In the genomic region with DNA sequence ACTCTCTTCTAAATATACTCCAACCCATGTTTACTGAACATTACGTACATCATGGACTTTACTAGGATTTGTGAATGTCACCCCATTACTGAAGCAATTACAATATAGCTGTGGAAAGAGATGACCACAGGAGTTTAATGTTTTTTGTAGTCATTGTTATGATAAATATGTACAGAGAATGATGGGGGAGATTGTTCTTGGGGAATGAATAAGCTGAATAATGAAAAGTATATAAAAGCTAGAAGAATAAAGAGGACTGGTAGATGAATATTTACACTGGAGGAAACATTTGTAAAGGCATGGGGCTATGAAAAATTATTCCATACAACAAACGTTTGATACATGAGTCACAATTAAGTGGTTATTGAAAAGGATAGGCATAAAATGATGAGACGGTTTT, we compare ENCODE assay signal across 28 cellular contexts.
"Had no signal": no experiment of that assay in that cellular context is flagged by ENCODE, and none has a peak within 500 bp of the region (broad histone marks: within the 10 kb centered on the region; RNA-seq: fewer than 3 reads in every experiment).

No MANE protein-coding gene starts in this region.

- H3K9me3 ChIP-seq: stomach, suprapubic skin, testis, thoracic aorta, thyroid gland, tibial artery, tibial nerve, transverse colon, upper lobe of left lung, upper lobe of right lung, uterus, vagina had no signal

- H3K27ac ChIP-seq: stomach, suprapubic skin, testis, thoracic aorta, thyroid gland, tibial artery, tibial nerve, transverse colon, upper lobe of left lung, upper lobe of right lung, uterus, vagina had no signal

- H3K27me3 ChIP-seq: stomach, suprapubic skin, testis, thyroid gland, tibial artery, tibial nerve, transverse colon, upper lobe of left lung, upper lobe of right lung, uterus, vagina had no signal

- DNase-seq: stimulated activated CD4-positive, alpha-beta T cell treated with anti-CD3 and anti-CD28 coated beads, Interleukin-2, amount 100 ng/mL, for 48 hours; stimulated activated CD4-positive, alpha-beta T cell treated with anti-CD3 and anti-CD28 coated beads, Interleukin-4, amount 100 ng/mL, for 1 hour; stimulated activated CD4-positive, alpha-beta T cell treated with anti-CD3 and anti-CD28 coated beads, Interleukin-4, amount 100 ng/mL, for 24 hours; stimulated activated CD4-positive, alpha-beta T cell treated with anti-CD3 and anti-CD28 coated beads, Interleukin-4, amount 100 ng/mL, for 4 hours; stimulated activated CD8-positive, alpha-beta memory T cell treated with anti-CD3 and anti-CD28 coated beads, Interleukin-4, amount 100 ng/mL, for 48 hours; stimulated activated naive B cell treated with anti-CD40 and anti-IgM and Interleukin-4, amounts not matched to agents 10 μg/mL and 1 μg/mL and 100 μg/mL, for 72 hours; stimulated activated naive CD4-positive, alpha-beta T cell; stimulated activated naive CD4-positive, alpha-beta T cell treated with Interleukin-2 at 50 U/mL for 16 hours; stimulated activated naive CD8-positive, alpha-beta T cell treated with anti-CD3 and anti-CD28 coated beads, Interleukin-15, amount 100 ng/mL, for 72 hours; stimulated activated naive CD8-positive, alpha-beta T cell treated with anti-CD3 and anti-CD28 coated beads, Interleukin-15, Interleukin-2, amounts not matched to agents 100 U/mL and 50 U/mL, for 24 hours; stomach; substantia nigra; testis; thyroid gland; tibial artery; transverse colon; trophoblast cell; upper lobe of left lung; upper lobe of right lung; uterus had no signal

- H3K4me1 Mint-ChIP-seq: stimulated activated effector memory CD8-positive, alpha-beta T cell treated with anti-CD3 and anti-CD28 coated beads, Interleukin-12 subunit alpha, Interleukin-12 subunit beta, amount 100 ng/mL, for 72 hours; stimulated activated memory B cell treated with anti-CD40 and anti-IgM and Interleukin-4, amounts not matched to agents 10 μg/mL and 1 μg/mL and 100 μg/mL, for 72 hours; stimulated activated naive CD8-positive, alpha-beta T cell treated with anti-CD3 and anti-CD28 coated beads, Interleukin-15, amount 100 ng/mL, for 72 hours had no signal

- ATAC-seq: stimulated activated effector memory CD8-positive, alpha-beta T cell treated with anti-CD3 and anti-CD28 coated beads, Interleukin-12 subunit alpha, Interleukin-12 subunit beta, amount 100 ng/mL, for 72 hours; stimulated activated memory B cell treated with anti-CD40 and anti-IgM and Interleukin-4, amounts not matched to agents 10 μg/mL and 1 μg/mL and 100 μg/mL, for 72 hours; stimulated activated naive B cell treated with anti-CD40 and anti-IgM and Interleukin-4, amounts not matched to agents 10 μg/mL and 1 μg/mL and 100 μg/mL, for 72 hours; stimulated activated naive CD8-positive, alpha-beta T cell treated with anti-CD3 and anti-CD28 coated beads, Interleukin-15, amount 100 ng/mL, for 72 hours; stimulated activated naive CD8-positive, alpha-beta T cell treated with anti-CD3 and anti-CD28 coated beads, Interleukin-15, Interleukin-2, amounts not matched to agents 100 U/mL and 50 U/mL, for 24 hours; upper lobe of right lung had no signal

- H3K9me3 Mint-ChIP-seq: stimulated activated naive B cell treated with anti-CD40 and anti-IgM and Interleukin-4, amounts not matched to agents 10 μg/mL and 1 μg/mL and 100 μg/mL, for 72 hours; stimulated activated naive CD8-positive, alpha-beta T cell treated with anti-CD3 and anti-CD28 coated beads, Interleukin-15, amount 100 ng/mL, for 72 hours; stimulated activated naive CD8-positive, alpha-beta T cell treated with anti-CD3 and anti-CD28 coated beads, Interleukin-15, Interleukin-2, amounts not matched to agents 100 ng/mL and 50 ng/mL, for 24 hours; type B pancreatic cell had no signal

- H3K4me1 ChIP-seq: stomach, suprapubic skin, testis, thyroid gland, tibial artery, tibial nerve, transverse colon, upper lobe of left lung, upper lobe of right lung, uterus, vagina had no signal

- H3K27me3 Mint-ChIP-seq: stimulated activated memory B cell treated with anti-CD40 and anti-IgM and Interleukin-4, amounts not matched to agents 10 μg/mL and 1 μg/mL and 100 μg/mL, for 72 hours; stimulated activated naive B cell treated with anti-CD40 and anti-IgM and Interleukin-4, amounts not matched to agents 10 μg/mL and 1 μg/mL and 100 μg/mL, for 72 hours; stimulated activated naive CD8-positive, alpha-beta T cell treated with anti-CD3 and anti-CD28 coated beads, Interleukin-15, amount 100 ng/mL, for 72 hours; stimulated activated naive CD8-positive, alpha-beta T cell treated with anti-CD3 and anti-CD28 coated beads, Interleukin-15, Interleukin-2, amounts not matched to agents 100 ng/mL and 50 ng/mL, for 24 hours; type B pancreatic cell had no signal

- H3K36me3 Mint-ChIP-seq: stimulated activated effector memory CD8-positive, alpha-beta T cell treated with anti-CD3 and anti-CD28 coated beads, Interleukin-12 subunit alpha, Interleukin-12 subunit beta, amount 100 ng/mL, for 72 hours; stimulated activated memory B cell treated with anti-CD40 and anti-IgM and Interleukin-4, amounts not matched to agents 10 μg/mL and 1 μg/mL and 100 μg/mL, for 72 hours; stimulated activated naive B cell treated with anti-CD40 and anti-IgM and Interleukin-4, amounts not matched to agents 10 μg/mL and 1 μg/mL and 100 μg/mL, for 72 hours; type B pancreatic cell had no signal

- H3K36me3 ChIP-seq: stomach, suprapubic skin, thoracic aorta, thyroid gland, tibial artery, tibial nerve, transverse colon, upper lobe of left lung, upper lobe of right lung, uterus, vagina had no signal

- H3K4me3 Mint-ChIP-seq: stimulated activated effector memory CD8-positive, alpha-beta T cell treated with anti-CD3 and anti-CD28 coated beads, Interleukin-12 subunit alpha, Interleukin-12 subunit beta, amount 100 ng/mL, for 72 hours; stimulated activated memory B cell treated with anti-CD40 and anti-IgM and Interleukin-4, amounts not matched to agents 10 μg/mL and 1 μg/mL and 100 μg/mL, for 72 hours; stimulated activated naive B cell treated with anti-CD40 and anti-IgM and Interleukin-4, amounts not matched to agents 10 μg/mL and 1 μg/mL and 100 μg/mL, for 72 hours; stimulated activated naive CD8-positive, alpha-beta T cell treated with anti-CD3 and anti-CD28 coated beads, Interleukin-15, amount 100 ng/mL, for 72 hours; stimulated activated naive CD8-positive, alpha-beta T cell treated with anti-CD3 and anti-CD28 coated beads, Interleukin-15, Interleukin-2, amounts not matched to agents 100 ng/mL and 50 ng/mL, for 24 hours; type B pancreatic cell had no signal

- H3K27ac Mint-ChIP-seq: stimulated activated effector memory CD8-positive, alpha-beta T cell treated with anti-CD3 and anti-CD28 coated beads, Interleukin-12 subunit alpha, Interleukin-12 subunit beta, amount 100 ng/mL, for 72 hours; stimulated activated memory B cell treated with anti-CD40 and anti-IgM and Interleukin-4, amounts not matched to agents 10 μg/mL and 1 μg/mL and 100 μg/mL, for 72 hours; stimulated activated naive B cell treated with anti-CD40 and anti-IgM and Interleukin-4, amounts not matched to agents 10 μg/mL and 1 μg/mL and 100 μg/mL, for 72 hours; stimulated activated naive CD8-positive, alpha-beta T cell treated with anti-CD3 and anti-CD28 coated beads, Interleukin-15, amount 100 ng/mL, for 72 hours; stimulated activated naive CD8-positive, alpha-beta T cell treated with anti-CD3 and anti-CD28 coated beads, Interleukin-15, Interleukin-2, amounts not matched to agents 100 ng/mL and 50 ng/mL, for 24 hours; type B pancreatic cell had no signal

- H3K4me3 ChIP-seq: stomach, suprapubic skin, testis, thoracic aorta, thyroid gland, tibial artery, tibial nerve, transverse colon, upper lobe of left lung, upper lobe of right lung, uterus, vagina had no signal
